ENCODE assay signal across 1 cellular context in the genomic region with DNA sequence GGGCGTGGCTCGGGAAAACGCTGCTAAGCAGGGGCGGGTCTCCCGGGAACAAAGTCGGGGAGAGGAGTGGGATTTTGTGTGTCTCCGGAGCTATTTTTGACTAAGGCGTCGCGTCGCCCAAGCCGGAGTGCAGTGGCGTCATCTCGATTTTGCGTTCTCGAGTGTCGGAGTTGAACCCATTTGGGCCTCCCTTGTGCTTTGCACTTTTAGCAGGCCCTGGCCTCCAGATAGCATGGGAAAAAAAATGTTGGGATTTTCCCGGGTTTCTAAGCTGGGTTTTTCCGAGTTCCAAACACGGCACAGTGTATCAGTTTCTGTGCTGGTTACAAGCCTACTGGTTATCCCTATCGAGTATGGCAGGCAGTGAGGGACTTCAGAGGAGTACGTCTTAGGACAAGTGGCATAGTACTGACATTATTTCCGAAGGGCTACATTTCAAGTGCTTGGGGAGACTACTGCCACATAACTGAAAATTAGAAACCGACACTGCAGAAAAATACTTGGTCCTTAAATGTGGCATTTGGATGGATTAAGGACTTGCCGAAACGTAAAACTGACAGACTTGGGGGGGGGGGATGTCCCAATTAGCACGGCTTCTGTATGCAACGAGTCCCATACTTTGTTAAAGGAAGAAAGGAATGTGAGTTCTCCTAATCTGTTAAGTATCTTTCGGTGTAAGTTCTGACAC.
TF ChIP-seq lines count a peak whose summit lies in the region.

No MANE protein-coding gene starts in this region.

TF ChIP-seq in HepG2, 621 proteins besides CTCF, POLR2A, EP300 and RAD21 (continued from another document and continues in another):
- TF ChIP-seq, protein P1, sequence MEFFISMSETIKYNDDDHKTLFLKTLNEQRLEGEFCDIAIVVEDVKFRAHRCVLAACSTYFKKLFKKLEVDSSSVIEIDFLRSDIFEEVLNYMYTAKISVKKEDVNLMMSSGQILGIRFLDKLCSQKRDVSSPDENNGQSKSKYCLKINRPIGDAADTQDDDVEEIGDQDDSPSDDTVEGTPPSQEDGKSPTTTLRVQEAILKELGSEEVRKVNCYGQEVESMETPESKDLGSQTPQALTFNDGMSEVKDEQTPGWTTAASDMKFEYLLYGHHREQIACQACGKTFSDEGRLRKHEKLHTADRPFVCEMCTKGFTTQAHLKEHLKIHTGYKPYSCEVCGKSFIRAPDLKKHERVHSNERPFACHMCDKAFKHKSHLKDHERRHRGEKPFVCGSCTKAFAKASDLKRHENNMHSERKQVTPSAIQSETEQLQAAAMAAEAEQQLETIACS (CRISPR knock-in tag; IDR thresholded peaks at IDR 0.05), result peak; percentile 52; the same call in 1 of the 2 replicates
- no peak for TF ChIP-seq BRCA1 (CRISPR knock-in tag; IDR thresholded peaks at IDR 0.05)
- TF ChIP-seq, protein P2, sequence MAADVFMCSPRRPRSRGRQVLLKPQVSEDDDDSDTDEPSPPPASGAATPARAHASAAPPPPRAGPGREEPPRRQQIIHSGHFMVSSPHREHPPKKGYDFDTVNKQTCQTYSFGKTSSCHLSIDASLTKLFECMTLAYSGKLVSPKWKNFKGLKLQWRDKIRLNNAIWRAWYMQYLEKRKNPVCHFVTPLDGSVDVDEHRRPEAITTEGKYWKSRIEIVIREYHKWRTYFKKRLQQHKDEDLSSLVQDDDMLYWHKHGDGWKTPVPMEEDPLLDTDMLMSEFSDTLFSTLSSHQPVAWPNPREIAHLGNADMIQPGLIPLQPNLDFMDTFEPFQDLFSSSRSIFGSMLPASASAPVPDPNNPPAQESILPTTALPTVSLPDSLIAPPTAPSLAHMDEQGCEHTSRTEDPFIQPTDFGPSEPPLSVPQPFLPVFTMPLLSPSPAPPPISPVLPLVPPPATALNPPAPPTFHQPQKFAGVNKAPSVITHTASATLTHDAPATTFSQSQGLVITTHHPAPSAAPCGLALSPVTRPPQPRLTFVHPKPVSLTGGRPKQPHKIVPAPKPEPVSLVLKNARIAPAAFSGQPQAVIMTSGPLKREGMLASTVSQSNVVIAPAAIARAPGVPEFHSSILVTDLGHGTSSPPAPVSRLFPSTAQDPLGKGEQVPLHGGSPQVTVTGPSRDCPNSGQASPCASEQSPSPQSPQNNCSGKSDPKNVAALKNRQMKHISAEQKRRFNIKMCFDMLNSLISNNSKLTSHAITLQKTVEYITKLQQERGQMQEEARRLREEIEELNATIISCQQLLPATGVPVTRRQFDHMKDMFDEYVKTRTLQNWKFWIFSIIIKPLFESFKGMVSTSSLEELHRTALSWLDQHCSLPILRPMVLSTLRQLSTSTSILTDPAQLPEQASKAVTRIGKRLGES (CRISPR knock-in tag; IDR thresholded peaks at IDR 0.05; ENCODE audit: borderline replicate concordance), result no peak; the same call in 1 of the 2 replicates
- no peak for TF ChIP-seq THRA (CRISPR knock-in tag; IDR thresholded peaks at IDR 0.05; ENCODE audit: borderline replicate concordance)
- 0 out of 2 replicates have a peak, but pooled peaks have one; percentile 21 for TF ChIP-seq FOXK1 (CRISPR knock-in tag; IDR thresholded peaks at IDR 0.05; ENCODE audit: borderline replicate concordance, low read depth)
- TF ChIP-seq AGO2 (optimal IDR thresholded peaks at IDR 0.05; ENCODE audit: low read depth, low read length), result peak; percentile 51
- TF ChIP-seq ZNF34 (CRISPR knock-in tag; IDR thresholded peaks at IDR 0.05; ENCODE audit: borderline replicate concordance), result no peak
- no peak; the same call in 1 of the 2 replicates for TF ChIP-seq ISX (CRISPR knock-in tag; conservative IDR thresholded peaks at IDR 0.05)
- TF ChIP-seq ZNF121 (CRISPR knock-in tag; IDR thresholded peaks at IDR 0.05), result no peak
- TF ChIP-seq, protein P3, sequence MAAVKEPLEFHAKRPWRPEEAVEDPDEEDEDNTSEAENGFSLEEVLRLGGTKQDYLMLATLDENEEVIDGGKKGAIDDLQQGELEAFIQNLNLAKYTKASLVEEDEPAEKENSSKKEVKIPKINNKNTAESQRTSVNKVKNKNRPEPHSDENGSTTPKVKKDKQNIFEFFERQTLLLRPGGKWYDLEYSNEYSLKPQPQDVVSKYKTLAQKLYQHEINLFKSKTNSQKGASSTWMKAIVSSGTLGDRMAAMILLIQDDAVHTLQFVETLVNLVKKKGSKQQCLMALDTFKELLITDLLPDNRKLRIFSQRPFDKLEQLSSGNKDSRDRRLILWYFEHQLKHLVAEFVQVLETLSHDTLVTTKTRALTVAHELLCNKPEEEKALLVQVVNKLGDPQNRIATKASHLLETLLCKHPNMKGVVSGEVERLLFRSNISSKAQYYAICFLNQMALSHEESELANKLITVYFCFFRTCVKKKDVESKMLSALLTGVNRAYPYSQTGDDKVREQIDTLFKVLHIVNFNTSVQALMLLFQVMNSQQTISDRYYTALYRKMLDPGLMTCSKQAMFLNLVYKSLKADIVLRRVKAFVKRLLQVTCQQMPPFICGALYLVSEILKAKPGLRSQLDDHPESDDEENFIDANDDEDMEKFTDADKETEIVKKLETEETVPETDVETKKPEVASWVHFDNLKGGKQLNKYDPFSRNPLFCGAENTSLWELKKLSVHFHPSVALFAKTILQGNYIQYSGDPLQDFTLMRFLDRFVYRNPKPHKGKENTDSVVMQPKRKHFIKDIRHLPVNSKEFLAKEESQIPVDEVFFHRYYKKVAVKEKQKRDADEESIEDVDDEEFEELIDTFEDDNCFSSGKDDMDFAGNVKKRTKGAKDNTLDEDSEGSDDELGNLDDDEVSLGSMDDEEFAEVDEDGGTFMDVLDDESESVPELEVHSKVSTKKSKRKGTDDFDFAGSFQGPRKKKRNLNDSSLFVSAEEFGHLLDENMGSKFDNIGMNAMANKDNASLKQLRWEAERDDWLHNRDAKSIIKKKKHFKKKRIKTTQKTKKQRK (IDR thresholded peaks at IDR 0.05; ENCODE audit: low read length), result no peak
- TF ChIP-seq ZNF33B (CRISPR knock-in tag; IDR thresholded peaks at IDR 0.05), result no peak
- 0 out of 2 replicates have a peak, but pooled peaks have one; percentile 21 for TF ChIP-seq ZNF20 (CRISPR knock-in tag; IDR thresholded peaks at IDR 0.05)
- TF ChIP-seq RFXANK (CRISPR knock-in tag; IDR thresholded peaks at IDR 0.05), result no peak; the same call in 1 of the 2 replicates
- TF ChIP-seq, protein P4, sequence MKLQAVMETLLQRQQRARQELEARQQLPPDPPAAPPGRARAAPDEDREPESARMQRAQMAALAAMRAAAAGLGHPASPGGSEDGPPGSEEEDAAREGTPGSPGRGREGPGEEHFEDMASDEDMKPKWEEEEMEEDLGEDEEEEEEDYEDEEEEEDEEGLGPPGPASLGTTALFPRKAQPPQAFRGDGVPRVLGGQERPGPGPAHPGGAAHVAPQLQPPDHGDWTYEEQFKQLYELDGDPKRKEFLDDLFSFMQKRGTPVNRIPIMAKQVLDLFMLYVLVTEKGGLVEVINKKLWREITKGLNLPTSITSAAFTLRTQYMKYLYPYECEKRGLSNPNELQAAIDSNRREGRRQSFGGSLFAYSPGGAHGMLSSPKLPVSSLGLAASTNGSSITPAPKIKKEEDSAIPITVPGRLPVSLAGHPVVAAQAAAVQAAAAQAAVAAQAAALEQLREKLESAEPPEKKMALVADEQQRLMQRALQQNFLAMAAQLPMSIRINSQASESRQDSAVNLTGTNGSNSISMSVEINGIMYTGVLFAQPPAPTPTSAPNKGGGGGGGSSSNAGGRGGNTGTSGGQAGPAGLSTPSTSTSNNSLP (IDR thresholded peaks at IDR 0.05; ENCODE audit: low read depth, low read length), result peak; percentile 26; the same call in 1 of the 2 replicates
- no peak for TF ChIP-seq ZSCAN9 (CRISPR knock-in tag; IDR thresholded peaks at IDR 0.05; ENCODE audit: borderline replicate concordance)
- TF ChIP-seq RFXAP (CRISPR knock-in tag; IDR thresholded peaks at IDR 0.05; ENCODE audit: borderline replicate concordance), result no peak; the same call in none of the 2 replicates
- TF ChIP-seq, protein P5, sequence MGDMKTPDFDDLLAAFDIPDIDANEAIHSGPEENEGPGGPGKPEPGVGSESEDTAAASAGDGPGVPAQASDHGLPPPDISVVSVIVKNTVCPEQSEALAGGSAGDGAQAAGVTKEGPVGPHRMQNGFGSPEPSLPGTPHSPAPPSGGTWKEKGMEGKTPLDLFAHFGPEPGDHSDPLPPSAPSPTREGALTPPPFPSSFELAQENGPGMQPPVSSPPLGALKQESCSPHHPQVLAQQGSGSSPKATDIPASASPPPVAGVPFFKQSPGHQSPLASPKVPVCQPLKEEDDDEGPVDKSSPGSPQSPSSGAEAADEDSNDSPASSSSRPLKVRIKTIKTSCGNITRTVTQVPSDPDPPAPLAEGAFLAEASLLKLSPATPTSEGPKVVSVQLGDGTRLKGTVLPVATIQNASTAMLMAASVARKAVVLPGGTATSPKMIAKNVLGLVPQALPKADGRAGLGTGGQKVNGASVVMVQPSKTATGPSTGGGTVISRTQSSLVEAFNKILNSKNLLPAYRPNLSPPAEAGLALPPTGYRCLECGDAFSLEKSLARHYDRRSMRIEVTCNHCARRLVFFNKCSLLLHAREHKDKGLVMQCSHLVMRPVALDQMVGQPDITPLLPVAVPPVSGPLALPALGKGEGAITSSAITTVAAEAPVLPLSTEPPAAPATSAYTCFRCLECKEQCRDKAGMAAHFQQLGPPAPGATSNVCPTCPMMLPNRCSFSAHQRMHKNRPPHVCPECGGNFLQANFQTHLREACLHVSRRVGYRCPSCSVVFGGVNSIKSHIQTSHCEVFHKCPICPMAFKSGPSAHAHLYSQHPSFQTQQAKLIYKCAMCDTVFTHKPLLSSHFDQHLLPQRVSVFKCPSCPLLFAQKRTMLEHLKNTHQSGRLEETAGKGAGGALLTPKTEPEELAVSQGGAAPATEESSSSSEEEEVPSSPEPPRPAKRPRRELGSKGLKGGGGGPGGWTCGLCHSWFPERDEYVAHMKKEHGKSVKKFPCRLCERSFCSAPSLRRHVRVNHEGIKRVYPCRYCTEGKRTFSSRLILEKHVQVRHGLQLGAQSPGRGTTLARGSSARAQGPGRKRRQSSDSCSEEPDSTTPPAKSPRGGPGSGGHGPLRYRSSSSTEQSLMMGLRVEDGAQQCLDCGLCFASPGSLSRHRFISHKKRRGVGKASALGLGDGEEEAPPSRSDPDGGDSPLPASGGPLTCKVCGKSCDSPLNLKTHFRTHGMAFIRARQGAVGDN (CRISPR knock-in tag; IDR thresholded peaks at IDR 0.05), result no peak
- TF ChIP-seq ZNF3 (CRISPR knock-in tag; IDR thresholded peaks at IDR 0.05), result no peak
- 0 out of 2 replicates have a peak, but pooled peaks have one; percentile 7 for TF ChIP-seq JUNB (CRISPR knock-in tag; IDR thresholded peaks at IDR 0.05; ENCODE audit: borderline replicate concordance)
- TF ChIP-seq ZNF354B (CRISPR knock-in tag; IDR thresholded peaks at IDR 0.05), result peak; percentile 5; the same call in 1 of the 2 replicates
- TF ChIP-seq ZSCAN22 (CRISPR knock-in tag; IDR thresholded peaks at IDR 0.05), result no peak
- TF ChIP-seq SP5 (CRISPR knock-in tag; IDR thresholded peaks at IDR 0.05; ENCODE audit: borderline replicate concordance, low read depth), result 0 out of 2 replicates have a peak, but pooled peaks have one; percentile 26
- TF ChIP-seq ZNF142 (CRISPR knock-in tag; IDR thresholded peaks at IDR 0.05), result no peak; the same call in 1 of the 2 replicates
- TF ChIP-seq, protein P6, sequence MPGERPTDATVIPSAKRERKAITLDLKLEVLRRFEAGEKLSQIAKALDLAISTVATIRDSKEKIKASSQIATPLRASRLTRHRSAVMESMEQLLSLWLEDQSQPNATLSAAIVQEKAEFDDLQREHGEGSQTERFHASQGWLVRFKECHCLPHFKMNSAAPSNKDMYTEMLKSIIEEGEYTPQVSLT (CRISPR knock-in tag; IDR thresholded peaks at IDR 0.05; ENCODE audit: borderline replicate concordance, low read depth), result no peak
- no peak for TF ChIP-seq ZNF256 (CRISPR knock-in tag; conservative IDR thresholded peaks at IDR 0.05)
- TF ChIP-seq ZSCAN31 (CRISPR knock-in tag; IDR thresholded peaks at IDR 0.05; ENCODE audit: low read depth), result no peak
- 0 out of 2 replicates have a peak, but pooled peaks have one; percentile 40 for TF ChIP-seq NR0B2 (CRISPR knock-in tag; IDR thresholded peaks at IDR 0.05)
